ENCODE assay signal across 1 cellular context in genomic region chr17:431494-431893, GRCh38.
TF ChIP-seq lines count a peak whose summit lies in the region.

No MANE protein-coding gene starts in this region.

TF ChIP-seq in HepG2, 621 proteins besides CTCF, POLR2A, EP300 and RAD21 (continued from another document):
- TF ChIP-seq TRAFD1 (CRISPR knock-in tag; IDR thresholded peaks at IDR 0.05; ENCODE audit: borderline replicate concordance) (no peak), ZNF142 (CRISPR knock-in tag; IDR thresholded peaks at IDR 0.05) (no peak), ATF5 (CRISPR knock-in tag; IDR thresholded peaks at IDR 0.05; ENCODE audit: low read depth) (no peak), STAT6 (CRISPR knock-in tag; IDR thresholded peaks at IDR 0.05; ENCODE audit: borderline replicate concordance) (no peak), THYN1 (CRISPR knock-in tag; IDR thresholded peaks at IDR 0.05; ENCODE audit: borderline replicate concordance, low read depth) (no peak), ZNF800 (CRISPR knock-in tag; IDR thresholded peaks at IDR 0.05) (no peak)
